Comparison of ENCODE assay signal across 23 cellular contexts in the genomic region with DNA sequence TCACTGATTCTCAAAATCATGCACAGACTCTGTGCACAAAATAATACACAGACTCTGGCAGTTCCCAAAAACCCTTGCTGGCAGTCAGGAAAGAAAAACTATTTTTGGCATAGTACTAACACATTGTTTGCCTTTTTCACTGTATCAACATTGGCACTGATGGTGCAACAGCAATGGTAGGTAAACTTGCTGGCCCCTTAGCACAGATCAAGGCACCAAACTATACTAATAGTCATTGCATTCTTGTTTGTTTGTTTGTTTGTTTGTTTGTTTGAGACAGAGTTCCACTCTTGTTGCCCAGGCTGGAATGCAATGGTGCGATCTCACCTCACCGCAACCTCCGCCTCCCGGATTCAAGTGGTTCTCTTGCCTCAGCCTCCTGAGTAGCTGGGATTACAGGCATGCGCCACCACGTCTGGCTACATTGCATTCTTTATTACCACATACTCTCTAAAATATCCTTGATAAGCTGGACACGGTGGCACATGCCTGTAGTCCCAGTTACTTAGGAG.
A peak's percentile ranks its signal among the peaks of the same experiment; 100 is the strongest.
DNase-seq lines count a peak whose midpoint lies in the region; ATAC-seq, FAIRE-seq and TF ChIP-seq lines count a peak whose summit lies in the region.
"Had no signal": no experiment of that assay in that cellular context is flagged by ENCODE, and none has a peak within 500 bp of the region (broad histone marks: within the 10 kb centered on the region; RNA-seq: fewer than 3 reads in every experiment).

No MANE protein-coding gene starts in this region.

- H3K79me2 ChIP-seq in HepG2 (ENCODE audit: insufficient read depth, low read length) = no peaks in the 10 kb centered on the region

- H3K27me3 ChIP-seq in heart left ventricle = no peaks in the 10 kb centered on the region
- peaks cover 7% of the 10 kb centered on the region for H3K27me3 ChIP-seq in left ventricle myocardium inferior (ENCODE audit: low read depth)
- no peaks in the 10 kb centered on the region for H3K27me3 ChIP-seq in HepG2 (ENCODE audit: control insufficient read depth in 1 of 2, insufficient read depth in 2 of 2, low read length in 2 of 2)
- no peaks in the 10 kb centered on the region for H3K27me3 ChIP-seq in uterus
- H3K27me3 ChIP-seq: SJCRH30 had no signal

- no TSS peak for BruUV-seq in HepG2 (replicated peaks; lab: Mats Ljungman, UMichigan)

- no peaks in the 10 kb centered on the region for H3K4me1 ChIP-seq in heart left ventricle
- H3K4me1 ChIP-seq in left ventricle myocardium inferior = no peaks in the 10 kb centered on the region
- peaks cover 11% of the 10 kb centered on the region for H3K4me1 ChIP-seq in HepG2 (ENCODE audit: insufficient read depth, low read length)
- H3K4me1 ChIP-seq in uterus = no peaks in the 10 kb centered on the region
- H3K4me1 ChIP-seq: SJCRH30 had no signal

- ATAC-seq in heart left ventricle (peak; percentile 49 to 79 (median 66)), HepG2 (peak; percentile 89), GM21515 (IDR thresholded peaks at IDR 0.05; ENCODE audit: unreplicated experiment) (no peak)
- ATAC-seq: HCT116, K562 had no signal

- DNase-seq in heart left ventricle (peak in 1 of 5 donors; percentile 24), left ventricle myocardium inferior (no peak), NCI-H774 (lab: John Stamatoyannopoulos, UW) (peak; percentile 4), HepG2 (ENCODE audit: low spot score) (peak; percentile 32), nephron progenitor cell (no peak), uterus (no peak)
- DNase-seq: CD4-positive, alpha-beta T cell; COR-L47; DMS79; MM.1S; NCI-H1048; NCI-H1417 treated with DMSO at 0.1 percent for 48 hours; NCI-H187; NCI-H226; NCI-H526; PC-9; SJCRH30 had no signal

- peak overlapping the region; percentile 18; the same call in 1 of the 2 replicates for H3K4me2 ChIP-seq in HepG2 (ENCODE audit: low read depth, low read length)
- H3K4me2 ChIP-seq: PC-9 had no signal

- H3K9ac ChIP-seq in HepG2 (ENCODE audit: insufficient read depth, low read depth, low read length) = no peak overlapping the region

- no peak overlapping the region for H3K27ac Mint-ChIP-seq in nephron progenitor cell
- H3K27ac Mint-ChIP-seq: CD4-positive, alpha-beta T cell had no signal

- H3K27me3 Mint-ChIP-seq in nephron progenitor cell (ENCODE audit: low read depth, poor library complexity) = peaks cover 5% of the 10 kb centered on the region

- no peak for TF ChIP-seq POLR2A in heart left ventricle (IDR thresholded peaks at IDR 0.05)
- no peak for TF ChIP-seq POLR2A in HepG2 (IDR thresholded peaks at IDR 0.05; ENCODE audit: insufficient read depth in 1 of 2, low read depth in 2 of 2, low read length in 2 of 2)
- TF ChIP-seq POLR2A in uterus (IDR thresholded peaks at IDR 0.05) = no peak

- H3K36me3 ChIP-seq in heart left ventricle (no peaks in the 10 kb centered on the region), left ventricle myocardium inferior (no peaks in the 10 kb centered on the region), HepG2 (replicated peaks in 1 of 2; ENCODE audit: control insufficient read depth in 1 of 2, insufficient read depth in 2 of 2, low read length in 2 of 2) (no peaks in the 10 kb centered on the region), uterus (no peaks in the 10 kb centered on the region)
- H3K36me3 ChIP-seq: SJCRH30 had no signal

- no peak for TF ChIP-seq CTCF in heart left ventricle (IDR thresholded peaks at IDR 0.05)
- no peak for TF ChIP-seq CTCF in left ventricle myocardium inferior (IDR thresholded peaks at IDR 0.05; ENCODE audit: borderline replicate concordance)
- no peak for TF ChIP-seq CTCF in HepG2 (CRISPR knock-in tag; IDR thresholded peaks at IDR 0.05)
- TF ChIP-seq CTCF in nephron progenitor cell (IDR thresholded peaks at IDR 0.05) = no peak
- no peak for TF ChIP-seq CTCF in uterus (IDR thresholded peaks at IDR 0.05)

- H3K27ac ChIP-seq in heart left ventricle (no peak overlapping the region), left ventricle myocardium inferior (replicated peaks) (no peak overlapping the region), HepG2 (ENCODE audit: extremely low read length, insufficient read depth, low read length) (no peak overlapping the region), uterus (no peak overlapping the region)
- H3K27ac ChIP-seq: PC-9, RWPE1, SJCRH30 had no signal

- H3K4me3 ChIP-seq in heart left ventricle (no peak overlapping the region), left ventricle myocardium inferior (no peak overlapping the region), HepG2 (replicated peaks in 1 of 3; ENCODE audit: insufficient read depth in 1 of 3, low read depth in 2 of 3, low read length in 3 of 3) (no peak overlapping the region), uterus (no peak overlapping the region)
- H3K4me3 ChIP-seq: K562, PC-9, SJCRH30 had no signal

- intact Hi-C loops in heart left ventricle (cut with DNase I) = no loop called here
- intact Hi-C loops in left ventricle myocardium inferior (cut with micrococcal nuclease) = no loop called here
- intact Hi-C loops in HepG2 (cut with micrococcal nuclease; ENCODE audit: unreplicated experiment) = no loop called here
- intact Hi-C loops in uterus (cut with DNase I; ENCODE audit: low total_unique reads) = no loop called here

- POLR2A ChIA-PET in HepG2 (lab: Yijun Ruan, JAX) = no interaction called here

- H3K4me3 Mint-ChIP-seq in nephron progenitor cell = no peak overlapping the region
- H3K4me3 Mint-ChIP-seq: CD4-positive, alpha-beta T cell had no signal

- no peaks in the 10 kb centered on the region for H4K20me1 ChIP-seq in HepG2 (ENCODE audit: insufficient read depth, low read length)

- FAIRE-seq in HepG2 (lab: Jason Lieb, UNC) = no peak
- FAIRE-seq: GM19239, H1, K562 had no signal

- 79 to 82% (median 80%) methylated on average over 7 of the region's 7 CpGs for WGBS in heart left ventricle, 4 donors
- 10% methylated on average over 7 of the region's 7 CpGs for WGBS in HepG2 (ENCODE audit: low lambda C conversion rate)

- TF ChIP-seq RAD21 in HepG2 (CRISPR knock-in tag; IDR thresholded peaks at IDR 0.05) = no peak

- CTCF ChIA-PET in HepG2 (lab: Yijun Ruan, JAX; ENCODE audit: low intra/inter-chr PET ratio, low total read pairs) = no interaction called here

- no peak for TF ChIP-seq EP300 in HepG2 (IDR thresholded peaks at IDR 0.05; ENCODE audit: low read depth in 2 of 2, low read length in 2 of 2)
- TF ChIP-seq EP300 in HepG2 (CRISPR knock-in tag; IDR thresholded peaks at IDR 0.05; ENCODE audit: borderline replicate concordance) = no peak

- H3K9me3 Mint-ChIP-seq in nephron progenitor cell = no peaks in the 10 kb centered on the region
- H3K9me3 Mint-ChIP-seq: CD4-positive, alpha-beta T cell had no signal

- H3K4me1 Mint-ChIP-seq in nephron progenitor cell = peaks cover 5% of the 10 kb centered on the region

- H3K9me3 ChIP-seq in heart left ventricle (no peaks in the 10 kb centered on the region), left ventricle myocardium inferior (replicated peaks) (no peaks in the 10 kb centered on the region), HepG2 (ENCODE audit: low read length) (no peaks in the 10 kb centered on the region), uterus (no peaks in the 10 kb centered on the region)
- H3K9me3 ChIP-seq: SJCRH30 had no signal

- in situ Hi-C loops in HepG2 (cut with HindIII; ENCODE audit: extremely low pct_ligation_motif_present, low pct_unique_long_range_greater_than_20kb) = no loop called here

- H2AFZ ChIP-seq in HepG2 (ENCODE audit: low read length) = no peak overlapping the region
- H2AFZ ChIP-seq: PC-9 had no signal

- H3K36me3 Mint-ChIP-seq in nephron progenitor cell (ENCODE audit: low read depth) = no peaks in the 10 kb centered on the region

TF ChIP-seq in HepG2, 621 proteins besides CTCF, POLR2A, EP300 and RAD21 (continues in another document):
- TF ChIP-seq PAWR (CRISPR knock-in tag; IDR thresholded peaks at IDR 0.05; ENCODE audit: borderline replicate concordance) (no peak), ZNF839 (CRISPR knock-in tag; IDR thresholded peaks at IDR 0.05; ENCODE audit: borderline replicate concordance) (no peak), ZSCAN22 (CRISPR knock-in tag; IDR thresholded peaks at IDR 0.05) (no peak), ZNF34 (CRISPR knock-in tag; IDR thresholded peaks at IDR 0.05; ENCODE audit: borderline replicate concordance) (no peak), ZNF629 (CRISPR knock-in tag; conservative IDR thresholded peaks at IDR 0.05) (no peak), CHD4 (IDR thresholded peaks at IDR 0.05; ENCODE audit: borderline replicate concordance, low read length) (no peak), HNRNPLL (IDR thresholded peaks at IDR 0.05; ENCODE audit: low read depth, low read length, poor library complexity, severe bottlenecking) (no peak)
- TF ChIP-seq, protein P1, sequence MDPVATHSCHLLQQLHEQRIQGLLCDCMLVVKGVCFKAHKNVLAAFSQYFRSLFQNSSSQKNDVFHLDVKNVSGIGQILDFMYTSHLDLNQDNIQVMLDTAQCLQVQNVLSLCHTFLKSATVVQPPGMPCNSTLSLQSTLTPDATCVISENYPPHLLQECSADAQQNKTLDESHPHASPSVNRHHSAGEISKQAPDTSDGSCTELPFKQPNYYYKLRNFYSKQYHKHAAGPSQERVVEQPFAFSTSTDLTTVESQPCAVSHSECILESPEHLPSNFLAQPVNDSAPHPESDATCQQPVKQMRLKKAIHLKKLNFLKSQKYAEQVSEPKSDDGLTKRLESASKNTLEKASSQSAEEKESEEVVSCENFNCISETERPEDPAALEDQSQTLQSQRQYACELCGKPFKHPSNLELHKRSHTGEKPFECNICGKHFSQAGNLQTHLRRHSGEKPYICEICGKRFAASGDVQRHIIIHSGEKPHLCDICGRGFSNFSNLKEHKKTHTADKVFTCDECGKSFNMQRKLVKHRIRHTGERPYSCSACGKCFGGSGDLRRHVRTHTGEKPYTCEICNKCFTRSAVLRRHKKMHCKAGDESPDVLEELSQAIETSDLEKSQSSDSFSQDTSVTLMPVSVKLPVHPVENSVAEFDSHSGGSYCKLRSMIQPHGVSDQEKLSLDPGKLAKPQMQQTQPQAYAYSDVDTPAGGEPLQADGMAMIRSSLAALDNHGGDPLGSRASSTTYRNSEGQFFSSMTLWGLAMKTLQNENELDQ (CRISPR knock-in tag; IDR thresholded peaks at IDR 0.05; ENCODE audit: borderline replicate concordance) = no peak
- TF ChIP-seq, protein P2, sequence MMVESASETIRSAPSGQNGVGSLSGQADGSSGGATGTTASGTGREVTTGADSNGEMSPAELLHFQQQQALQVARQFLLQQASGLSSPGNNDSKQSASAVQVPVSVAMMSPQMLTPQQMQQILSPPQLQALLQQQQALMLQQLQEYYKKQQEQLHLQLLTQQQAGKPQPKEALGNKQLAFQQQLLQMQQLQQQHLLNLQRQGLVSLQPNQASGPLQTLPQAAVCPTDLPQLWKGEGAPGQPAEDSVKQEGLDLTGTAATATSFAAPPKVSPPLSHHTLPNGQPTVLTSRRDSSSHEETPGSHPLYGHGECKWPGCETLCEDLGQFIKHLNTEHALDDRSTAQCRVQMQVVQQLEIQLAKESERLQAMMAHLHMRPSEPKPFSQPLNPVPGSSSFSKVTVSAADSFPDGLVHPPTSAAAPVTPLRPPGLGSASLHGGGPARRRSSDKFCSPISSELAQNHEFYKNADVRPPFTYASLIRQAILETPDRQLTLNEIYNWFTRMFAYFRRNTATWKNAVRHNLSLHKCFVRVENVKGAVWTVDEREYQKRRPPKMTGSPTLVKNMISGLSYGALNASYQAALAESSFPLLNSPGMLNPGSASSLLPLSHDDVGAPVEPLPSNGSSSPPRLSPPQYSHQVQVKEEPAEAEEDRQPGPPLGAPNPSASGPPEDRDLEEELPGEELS (CRISPR knock-in tag; IDR thresholded peaks at IDR 0.05) = peak; percentile 81

Comparison
In these comparisons a context has a peak if more than half of its experiments do, and no peak if none do; other contexts are left out.
1. DNase-seq: peak in NCI-H774 (single experiment) and HepG2 (single experiment); none in left ventricle myocardium inferior (single experiment), nephron progenitor cell (single experiment) and uterus (0 of 2).